ENCODE assay signal across 1 cellular context in genomic region chr22:42611076-42611475, GRCh38.
TF ChIP-seq lines count a peak whose summit lies in the region.

No MANE protein-coding gene starts in this region.

TF ChIP-seq in IMR-90, 13 proteins besides CTCF, POLR2A, EP300 and RAD21:
- TF ChIP-seq CHD1 (IDR thresholded peaks at IDR 0.05; ENCODE audit: low read depth, low read length) (no peak), MAFK (IDR thresholded peaks at IDR 0.05; ENCODE audit: low read depth, low read length) (no peak), USF2 (IDR thresholded peaks at IDR 0.05; ENCODE audit: low read depth, low read length) (no peak), RCOR1 (IDR thresholded peaks at IDR 0.05; ENCODE audit: insufficient replicate concordance, low read length) (no peak), MAZ (IDR thresholded peaks at IDR 0.05; ENCODE audit: borderline replicate concordance, low read depth, low read length) (no peak), RFX5 (IDR thresholded peaks at IDR 0.05; ENCODE audit: low read depth, low read length) (no peak), FOS (IDR thresholded peaks at IDR 0.05; ENCODE audit: low read depth, low read length) (no peak), MXI1 (IDR thresholded peaks at IDR 0.05; ENCODE audit: borderline replicate concordance, low read depth, low read length) (no peak), BHLHE40 (IDR thresholded peaks at IDR 0.05; ENCODE audit: low read depth, low read length) (no peak), NFE2L2 (IDR thresholded peaks at IDR 0.05; ENCODE audit: low read depth, low read length) (no peak), CEBPB (IDR thresholded peaks at IDR 0.05; ENCODE audit: low read depth, low read length) (no peak)
